21 cellular contexts compared by ENCODE assay signal in the genomic region with DNA sequence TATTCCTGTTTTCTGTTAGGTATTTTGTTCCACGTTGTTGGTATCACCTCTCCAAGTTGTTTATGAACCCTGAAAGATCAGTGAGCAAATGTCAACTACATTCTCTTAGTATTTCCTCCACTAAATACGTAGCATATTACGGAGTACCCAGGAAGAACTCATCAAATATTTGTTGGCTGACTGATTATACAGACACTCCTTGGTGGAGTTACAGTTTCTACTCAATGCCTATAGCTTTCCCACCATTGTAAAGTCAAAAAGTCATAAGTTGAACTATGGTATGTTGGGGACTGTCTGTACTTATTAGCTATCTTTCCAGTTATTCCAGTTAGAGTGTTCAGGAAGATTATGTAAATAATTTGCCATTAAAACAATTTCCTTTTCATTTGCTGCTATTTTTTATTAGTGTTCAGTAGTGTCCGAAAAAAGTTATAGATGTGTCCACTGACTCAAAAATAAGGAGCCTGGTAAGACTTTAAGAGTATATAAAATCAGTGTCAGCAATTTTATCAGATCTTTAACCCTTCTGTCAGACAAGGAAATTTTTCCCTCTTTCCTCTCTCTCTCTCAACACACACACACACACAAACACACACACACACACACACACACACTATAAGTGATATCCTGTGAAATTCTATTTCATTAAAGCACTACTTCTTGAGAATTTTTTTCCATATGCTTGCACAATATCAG. TPM values are rescaled to one million over a fixed set of nuclear protein-coding genes. Genes with fewer than 3 reads are reported as not detected.
DNase-seq lines count a peak whose midpoint lies in the region; ATAC-seq and TF ChIP-seq lines count a peak whose summit lies in the region.
"Had no signal": no experiment of that assay in that cellular context is flagged by ENCODE, and none has a peak within 500 bp of the region (broad histone marks: within the 10 kb centered on the region; RNA-seq: fewer than 3 reads in every experiment).

No MANE protein-coding gene starts in this region.

- H3K4me1 ChIP-seq in mucosa of descending colon (ENCODE audit: low read depth) (no peaks in the 10 kb centered on the region), right cardiac atrium (ENCODE audit: control insufficient read depth, insufficient read depth, low read length) (no peaks in the 10 kb centered on the region)
- H3K4me1 ChIP-seq: Caco-2 had no signal

- no peaks in the 10 kb centered on the region for H3K36me3 Mint-ChIP-seq in HFFc6 (ENCODE audit: low read depth)
- H3K36me3 Mint-ChIP-seq: CD4-positive, alpha-beta memory T cell had no signal

- ATAC-seq in mucosa of descending colon, result peak; percentile 31
- ATAC-seq in right cardiac atrium, result no peak

- H3K4me3 ChIP-seq in epithelial cell of esophagus (ENCODE audit: low read length), result no peak overlapping the region
- no peak overlapping the region for H3K4me3 ChIP-seq in mucosa of descending colon
- H3K4me3 ChIP-seq in right cardiac atrium (ENCODE audit: low read length), result no peak overlapping the region
- H3K4me3 ChIP-seq: BLaER1 treated with 17β-estradiol and CSF1 and Interleukin-3, amounts not matched to agents 10 nM and 100 nM had no signal

- H3K27me3 Mint-ChIP-seq in HFFc6 (ENCODE audit: insufficient read depth), result no peaks in the 10 kb centered on the region

- H3K4me1 Mint-ChIP-seq in HFFc6 (ENCODE audit: low read depth), result peaks cover 50% of the 10 kb centered on the region

- peak overlapping the region; percentile 82 for H3K27ac Mint-ChIP-seq in HFFc6
- H3K27ac Mint-ChIP-seq: CD4-positive, alpha-beta memory T cell had no signal

- no peak overlapping the region for H3K27ac ChIP-seq in right cardiac atrium (ENCODE audit: low read length)
- H3K27ac ChIP-seq: 22Rv1; BLaER1 treated with 17β-estradiol and CSF1 and Interleukin-3, amounts not matched to agents 10 nM and 100 nM had no signal

- peak; percentile 19 for DNase-seq in SIG-M5 treated with dmso at 0.1 percent for 504 hours (lab: John Stamatoyannopoulos, UW; ENCODE audit: unreplicated experiment)
- DNase-seq in SIG-M5 (lab: John Stamatoyannopoulos, UW), result no peak
- DNase-seq in HFFc6, result peak; percentile 30
- peak; percentile 49 for DNase-seq in epithelial cell of esophagus (ENCODE audit: low read depth)
- DNase-seq in mucosa of descending colon, result no peak
- DNase-seq in right cardiac atrium, result no peak
- DNase-seq in NCI-H2171 (lab: John Stamatoyannopoulos, UW), result no peak
- no peak for DNase-seq in NCI-H1092 treated with DMSO at 0.1 percent for 48 hours (lab: John Stamatoyannopoulos, UW)
- DNase-seq: Caco-2; CD4-positive, alpha-beta memory T cell; DND-41; GDM1; KG1; NCI-H1105 treated with DMSO at 0.1 percent for 48 hours; NCI-H1694; NCI-H2081 treated with DMSO at 0.1 percent for 48 hours; NCI-H446 treated with DMSO at 0.1 percent for 48 hours; NCI-H526 treated with DMSO at 0.1 percent for 48 hours; SHP77 had no signal

- TF ChIP-seq CTCF in HFFc6 (IDR thresholded peaks at IDR 0.05) (no peak), epithelial cell of esophagus (IDR thresholded peaks at IDR 0.05; ENCODE audit: insufficient read depth, low read depth, low read length, missing control alignments) (no peak), mucosa of descending colon (IDR thresholded peaks at IDR 0.05) (no peak)

- no peaks in the 10 kb centered on the region for H3K36me3 ChIP-seq in mucosa of descending colon (ENCODE audit: low read depth)
- H3K36me3 ChIP-seq: BLaER1 treated with 17β-estradiol and CSF1 and Interleukin-3, amounts not matched to agents 10 nM and 100 nM had no signal

- H3K9me3 ChIP-seq in mucosa of descending colon (no peaks in the 10 kb centered on the region), right cardiac atrium (ENCODE audit: control insufficient read depth, low read length) (no peaks in the 10 kb centered on the region)
- H3K9me3 ChIP-seq: BLaER1 treated with 17β-estradiol and CSF1 and Interleukin-3, amounts not matched to agents 10 nM and 100 nM; Caco-2 had no signal

- intact Hi-C loops in mucosa of descending colon (cut with DNase I, micrococcal nuclease) (no loop called here), right cardiac atrium (cut with DNase I) (loop anchor here in 1 of 4 donors (5.0 to 10.0 kb wide), 3 partner anchors 78 to 196 kb away; no protein-coding TSS in a partner anchor)

- 78% methylated on average over 4 of the region's 4 CpGs for WGBS in right cardiac atrium

- no peaks in the 10 kb centered on the region for H3K27me3 ChIP-seq in right cardiac atrium (ENCODE audit: control insufficient read depth, insufficient read depth)
- H3K27me3 ChIP-seq: BLaER1 treated with 17β-estradiol and CSF1 and Interleukin-3, amounts not matched to agents 10 nM and 100 nM had no signal

- H3K4me3 Mint-ChIP-seq in HFFc6, result peak overlapping the region; percentile 54
- H3K4me3 Mint-ChIP-seq: CD4-positive, alpha-beta memory T cell had no signal

- no peaks in the 10 kb centered on the region for H3K9me3 Mint-ChIP-seq in HFFc6
- H3K9me3 Mint-ChIP-seq: CD4-positive, alpha-beta memory T cell had no signal

RNA-seq across cellular contexts. Expression of gene APBA1, which starts 6.8 kb away (rescaled TPM):
- total RNA-seq in HFFc6 (2021; fragmentation: NEBNext Ultra II Directional; extraction: Animal tissue kit (Norgen Biotek cat#: 25700)), result 10 to 100 TPM; 17.6 to 25.6 (median 20.7) TPM
- total RNA-seq in mucosa of descending colon, result 10 to 100 TPM; 10.1 to 14.4 (median 12.7) TPM
- 1 to 10 TPM; 5.2 to 9.2 (median 6.4) TPM for total RNA-seq in right cardiac atrium
- polyA plus RNA-seq in right cardiac atrium, result 3.5 TPM

Comparison
In these comparisons a context has a peak if more than half of its experiments do, and no peak if none do; other contexts are left out.
1. DNase-seq: peak in SIG-M5 treated with dmso at 0.1 percent for 504 hours (single experiment), HFFc6 (single experiment) and epithelial cell of esophagus (single experiment); none in SIG-M5 (single experiment), mucosa of descending colon (0 of 3), right cardiac atrium (0 of 3), NCI-H2171 (single experiment) and NCI-H1092 treated with DMSO at 0.1 percent for 48 hours (single experiment).